ENCODE assay signal across 8 cellular contexts in genomic region chr3:197028711-197029510, GRCh38. TPM values are rescaled to one million over a fixed set of nuclear protein-coding genes. Genes with fewer than 3 reads are reported as not detected.
DNase-seq lines count a peak whose midpoint lies in the region; ATAC-seq, FAIRE-seq and TF ChIP-seq lines count a peak whose summit lies in the region.

No MANE protein-coding gene starts in this region.

- peak overlapping the region; percentile 96 for H3K4me2 ChIP-seq in A549

- no peaks in the 10 kb centered on the region for H3K36me3 Mint-ChIP-seq in activated CD4-positive, alpha-beta memory T cell treated with anti-CD3 and anti-CD28 coated beads for 36 hours

- no peak for TF ChIP-seq RAD21 in A549 (conservative IDR thresholded peaks at IDR 0.05 in 1 of 2, IDR thresholded peaks at IDR 0.05 in 1 of 2)

- CTCF ChIA-PET in A549 (lab: Yijun Ruan, JAX): interaction anchor here (0.6 to 5.7 kb wide), 24 partner anchors 7 to 228 kb away, joined by 3 to 49 read pairs (median 4); no protein-coding TSS in a partner anchor
- CTCF ChIA-PET in activated CD4-positive, alpha-beta memory T cell treated with anti-CD3 and anti-CD28 coated beads for 36 hours (lab: Charles Lee): interaction anchor here (0.6 to 4.9 kb wide), 24 partner anchors 12 to 378 kb away, joined by 3 to 45 read pairs (median 4); partner anchors contain the start of gene NCBP2

- POLR2A ChIA-PET in A549 (lab: Yijun Ruan, JAX): interaction anchor here (1.5 kb wide), 1 partner anchor 26 kb away, joined by 3 read pairs; no protein-coding TSS in a partner anchor
- POLR2A ChIA-PET in activated CD4-positive, alpha-beta memory T cell treated with anti-CD3 and anti-CD28 coated beads for 36 hours (lab: Charles Lee): no interaction called here

- H3K27ac ChIP-seq in A549 (peak overlapping the region; percentile 97 to 99), left ventricle myocardium inferior (replicated peaks) (peak overlapping the region; percentile 78), skin epidermis (peak overlapping the region in 11 of 21 experiments; percentile 4 to 76 (median 38))

- peaks cover 19% of the 10 kb centered on the region for H3K4me1 Mint-ChIP-seq in activated CD4-positive, alpha-beta memory T cell treated with anti-CD3 and anti-CD28 coated beads for 36 hours (ENCODE audit: low read depth)

- TF ChIP-seq EP300 in A549 (IDR thresholded peaks at IDR 0.05): no peak

- peaks cover 9% of the 10 kb centered on the region for H3K27me3 Mint-ChIP-seq in activated CD4-positive, alpha-beta memory T cell treated with anti-CD3 and anti-CD28 coated beads for 36 hours

- no peak overlapping the region for H3K27ac Mint-ChIP-seq in activated CD4-positive, alpha-beta memory T cell treated with anti-CD3 and anti-CD28 coated beads for 36 hours

- H3K36me3 ChIP-seq in left ventricle myocardium inferior: no peaks in the 10 kb centered on the region

- FAIRE-seq in A549 (lab: Jason Lieb, UNC): no peak
- no peak for FAIRE-seq in GM12892 (lab: Jason Lieb, UNC)

- DNase-seq in A549 (ENCODE audit: low read depth in 1 of 2, low spot score in 1 of 2): peak in 1 of 2 experiments; percentile 25
- peak; percentile 66 for DNase-seq in GM12892 (ENCODE audit: insufficient read length)
- DNase-seq in activated CD4-positive, alpha-beta memory T cell treated with anti-CD3 and anti-CD28 coated beads for 36 hours: peak; percentile 35
- no peak for DNase-seq in left ventricle myocardium inferior
- DNase-seq in dedifferentiated amniotic fluid mesenchymal stem cell (ENCODE audit: extremely low spot score): no peak
- DNase-seq in NCI-H2107 (lab: John Stamatoyannopoulos, UW): no peak

- H3K27me3 ChIP-seq in left ventricle myocardium inferior (ENCODE audit: low read depth): peaks cover 25% of the 10 kb centered on the region

- H3K4me3 ChIP-seq in A549: peak overlapping the region; percentile 100
- peak overlapping the region; percentile 70 for H3K4me3 ChIP-seq in left ventricle myocardium inferior
- H3K4me3 ChIP-seq in skin epidermis: peak overlapping the region; percentile 32 to 51 (median 44)

- WGBS in A549 (ENCODE audit: missing lambda C conversion rate): 0% methylated on average over 11 of the region's 68 CpGs

- no peak for TF ChIP-seq POLR2A in A549 (IDR thresholded peaks at IDR 0.05; ENCODE audit: low read length)
- no peak for TF ChIP-seq POLR2A in GM12892 (IDR thresholded peaks at IDR 0.05; ENCODE audit: low read depth, low read length)

- no peaks in the 10 kb centered on the region for H3K9me3 Mint-ChIP-seq in activated CD4-positive, alpha-beta memory T cell treated with anti-CD3 and anti-CD28 coated beads for 36 hours

- intact Hi-C loops in activated CD4-positive, alpha-beta memory T cell treated with anti-CD3 and anti-CD28 coated beads for 36 hours (cut with micrococcal nuclease): loop anchor here (1.0 kb wide), 1 partner anchor 27 kb away; no protein-coding TSS in a partner anchor
- intact Hi-C loops in left ventricle myocardium inferior (cut with micrococcal nuclease): no loop called here

- no peak for TF ChIP-seq CTCF in A549 (IDR thresholded peaks at IDR 0.05)
- TF ChIP-seq CTCF in left ventricle myocardium inferior (IDR thresholded peaks at IDR 0.05; ENCODE audit: borderline replicate concordance): no peak

- peak overlapping the region; percentile 71 for H3K4me3 Mint-ChIP-seq in activated CD4-positive, alpha-beta memory T cell treated with anti-CD3 and anti-CD28 coated beads for 36 hours

- H3K9me3 ChIP-seq in A549: no peaks in the 10 kb centered on the region
- no peaks in the 10 kb centered on the region for H3K9me3 ChIP-seq in left ventricle myocardium inferior (replicated peaks)

- ATAC-seq in A549: peak in 1 of 2 experiments; percentile 21; a peak in 3 of 6 replicates
- peak; percentile 10 for ATAC-seq in HG03139 (IDR thresholded peaks at IDR 0.05; ENCODE audit: unreplicated experiment)

- peaks cover 31% of the 10 kb centered on the region for H3K4me1 ChIP-seq in A549
- H3K4me1 ChIP-seq in left ventricle myocardium inferior: peaks cover 37% of the 10 kb centered on the region

TF ChIP-seq in A549, 52 proteins besides CTCF, POLR2A, EP300 and RAD21:
- TF ChIP-seq ZFP36 (IDR thresholded peaks at IDR 0.05; ENCODE audit: borderline replicate concordance, partially characterized antibody) (peak; percentile 98), RCOR1 (IDR thresholded peaks at IDR 0.05; ENCODE audit: low read depth, low read length) (no peak)

RNA-seq across cellular contexts. Expression of gene MELTF, which starts 0.7 kb away (rescaled TPM):
- polyA plus RNA-seq in A549 (2011; rRNA removed): 10.5 and 10.9 TPM in 2 replicates
- polyA plus RNA-seq in A549 (2012; cell fraction: cytosol; rRNA removed): 19.1 and 26.1 TPM in 2 replicates
- polyA plus RNA-seq in A549 (2012; cell fraction: nucleus; rRNA removed): 66.9 and 82.6 TPM in 2 replicates
- polyA plus RNA-seq in A549 (2017; fragmentation: RNase III; extraction: RNeasy Plus Mini Kit Qiagen cat#74134 plus additional on column Dnase treatment): 23.4 to 27.9 TPM (median 25.8 TPM) in 3 replicates
- 12.4 and 17.1 TPM in 2 replicates for polyA minus RNA-seq in A549 (2011; rRNA and poly(A)+ RNA removed)
- 17.9 TPM for polyA plus RNA-seq in GM12892 (2012; ENCODE audit: missing spikeins)
- 1 to 10 TPM; 6.0 TPM for total RNA-seq in activated CD4-positive, alpha-beta memory T cell treated with anti-CD3 and anti-CD28 coated beads for 36 hours
- total RNA-seq in left ventricle myocardium inferior: 9.6 TPM

Comparison
In these comparisons a context has a peak if more than half of its experiments do, and no peak if none do; other contexts are left out.
1. DNase-seq: peak in GM12892 (single experiment) and activated CD4-positive, alpha-beta memory T cell treated with anti-CD3 and anti-CD28 coated beads for 36 hours (single experiment); none in left ventricle myocardium inferior (single experiment), dedifferentiated amniotic fluid mesenchymal stem cell (single experiment) and NCI-H2107 (single experiment).
2. H3K27ac ChIP-seq: peak in every context shown above with its lines; median percentile 98 in A549; 78 in left ventricle myocardium inferior; 38 in skin epidermis.
3. H3K4me3 ChIP-seq: peak in every context shown above with its lines; median percentile 100 in A549; 70 in left ventricle myocardium inferior; 44 in skin epidermis.